ENCODE assay signal across 22 cellular contexts in the genomic region with DNA sequence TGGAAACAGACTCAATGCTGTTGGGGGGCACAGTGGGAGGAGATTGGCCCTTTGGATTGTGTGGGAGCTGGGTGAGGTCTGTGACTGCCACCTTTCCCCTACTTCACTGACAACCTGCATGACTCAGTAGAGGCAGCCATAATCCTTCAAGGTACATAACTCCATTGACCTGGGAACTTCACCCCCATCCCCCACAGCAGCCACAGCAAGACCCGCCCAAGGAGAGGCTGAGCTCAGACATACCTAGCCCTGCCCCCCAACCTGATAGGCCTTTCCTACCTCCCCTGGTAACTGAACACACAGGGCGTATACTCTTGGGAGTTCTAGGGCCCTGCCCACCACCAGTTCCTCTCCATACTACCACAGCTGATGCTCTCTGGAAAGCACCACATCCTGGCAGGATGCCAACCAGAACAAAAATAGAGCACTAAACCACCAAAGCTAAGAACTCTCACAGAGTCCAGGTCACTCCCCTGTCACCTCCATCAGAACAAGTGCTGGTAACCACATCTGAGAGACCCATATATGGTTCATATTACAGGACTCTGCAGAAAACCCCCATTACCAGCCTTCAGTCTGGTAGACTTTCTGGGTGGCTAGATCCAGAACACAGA.
DNase-seq lines count a peak whose midpoint lies in the region; ATAC-seq and TF ChIP-seq lines count a peak whose summit lies in the region.
"Had no signal": no experiment of that assay in that cellular context is flagged by ENCODE, and none has a peak within 500 bp of the region (broad histone marks: within the 10 kb centered on the region; RNA-seq: fewer than 3 reads in every experiment).

No MANE protein-coding gene starts in this region.

- H3K36me3 ChIP-seq in DND-41 (ENCODE audit: insufficient read depth, low read length) (no peaks in the 10 kb centered on the region), KMS-11 (ENCODE audit: insufficient read depth) (no peaks in the 10 kb centered on the region), H7 (replicated peaks; ENCODE audit: control insufficient read depth, insufficient read depth, low read length) (no peaks in the 10 kb centered on the region), ovary (no peaks in the 10 kb centered on the region)

- H3K9ac ChIP-seq in DND-41 (ENCODE audit: low read depth, low read length) (no peak overlapping the region), KMS-11 (no peak overlapping the region)

- TF ChIP-seq CTCF in DND-41 (IDR thresholded peaks at IDR 0.05; ENCODE audit: borderline replicate concordance, extremely low read depth, low read length, poor library complexity, severe bottlenecking), result no peak
- TF ChIP-seq CTCF in KMS-11 (conservative IDR thresholded peaks at IDR 0.05; ENCODE audit: low read depth, low read length), result no peak
- no peak for TF ChIP-seq CTCF in ovary (IDR thresholded peaks at IDR 0.05)

- H3K27me3 Mint-ChIP-seq in naive thymus-derived CD8-positive, alpha-beta T cell, result no peaks in the 10 kb centered on the region
- H3K27me3 Mint-ChIP-seq: activated CD4-positive, alpha-beta T cell treated with anti-CD3 and anti-CD28 coated beads for 36 hours; activated naive CD8-positive, alpha-beta T cell treated with anti-CD3 and anti-CD28 coated beads for 36 hours; CD4-positive, alpha-beta T cell had no signal

- H3K79me2 ChIP-seq in DND-41 (ENCODE audit: insufficient read depth, low read length) (no peaks in the 10 kb centered on the region), KMS-11 (ENCODE audit: insufficient read depth, low read depth) (no peaks in the 10 kb centered on the region)

- H3K4me3 ChIP-seq in DND-41 (ENCODE audit: low read depth in 1 of 2, low read length in 2 of 2), result no peak overlapping the region
- no peak overlapping the region for H3K4me3 ChIP-seq in KMS-11 (IDR thresholded peaks at IDR 0.05; ENCODE audit: insufficient read depth, low read depth, low read length)
- no peak overlapping the region for H3K4me3 ChIP-seq in H7 (ENCODE audit: insufficient read depth, low read depth, low read length)
- no peak overlapping the region for H3K4me3 ChIP-seq in ovary
- H3K4me3 ChIP-seq: GM23338, mucosa of descending colon, skin epidermis had no signal

- H3K4me3 Mint-ChIP-seq in naive thymus-derived CD8-positive, alpha-beta T cell, result no peak overlapping the region
- H3K4me3 Mint-ChIP-seq: activated CD4-positive, alpha-beta T cell treated with anti-CD3 and anti-CD28 coated beads for 36 hours; activated naive CD8-positive, alpha-beta T cell treated with anti-CD3 and anti-CD28 coated beads for 36 hours; activated T-helper 1 cell treated with anti-CD3 and anti-CD28 coated beads, Interleukin-12 subunit alpha, Interleukin-12 subunit beta, Interleukin-2, Interleukin-4 antibody, amounts not matched to agents 30 ng/mL and 10 ng/mL and 1 ng/mL, durations not matched to agents 14 hours and 24 hours and 36 hours; CD4-positive, alpha-beta T cell; GM23338 had no signal

- H3K4me2 ChIP-seq in DND-41 (ENCODE audit: insufficient read depth, low read length), result no peak overlapping the region
- peak overlapping the region; percentile 50 for H3K4me2 ChIP-seq in KMS-11
- H3K4me2 ChIP-seq: GM23338 had no signal

- no peak for TF ChIP-seq EP300 in ovary (IDR thresholded peaks at IDR 0.05)

- POLR2A ChIA-PET in naive thymus-derived CD8-positive, alpha-beta T cell (lab: Charles Lee), result no interaction called here

- ATAC-seq in DND-41 (ENCODE audit: insufficient read depth, low read depth) (peak; percentile 98), GM21717 (IDR thresholded peaks at IDR 0.05; ENCODE audit: unreplicated experiment) (peak; percentile 58)
- ATAC-seq in naive thymus-derived CD8-positive, alpha-beta T cell, result no peak
- ATAC-seq: activated CD4-positive, alpha-beta T cell treated with anti-CD3 and anti-CD28 coated beads for 36 hours; esophagus mucosa; GM23338; mucosa of descending colon had no signal

- H4K20me1 ChIP-seq in DND-41 (ENCODE audit: insufficient read depth, low read length) (no peaks in the 10 kb centered on the region), KMS-11 (ENCODE audit: insufficient read depth) (no peaks in the 10 kb centered on the region)

- no peak overlapping the region for H3K27ac ChIP-seq in DND-41 (ENCODE audit: low read length)
- peak overlapping the region; percentile 23; the same call in 1 of the 2 replicates for H3K27ac ChIP-seq in KMS-11
- no peak overlapping the region for H3K27ac ChIP-seq in ovary
- H3K27ac ChIP-seq: skin epidermis had no signal

- no peak for TF ChIP-seq POLR2A in ovary (IDR thresholded peaks at IDR 0.05)

- H3K36me3 Mint-ChIP-seq in naive thymus-derived CD8-positive, alpha-beta T cell, result peaks cover 0 to 10% (median 0%) of the 10 kb centered on the region in 3 donors
- H3K36me3 Mint-ChIP-seq: activated naive CD8-positive, alpha-beta T cell treated with anti-CD3 and anti-CD28 coated beads for 36 hours had no signal

- H3K4me1 ChIP-seq in DND-41 (ENCODE audit: insufficient read depth, low read length) (no peaks in the 10 kb centered on the region), KMS-11 (ENCODE audit: low read depth, poor library complexity, severe bottlenecking) (peaks cover 30% of the 10 kb centered on the region), ovary (ENCODE audit: insufficient read depth) (no peaks in the 10 kb centered on the region)

- DNase-seq in DND-41 (peak; percentile 59), SW480 (ENCODE audit: low spot score) (peak; percentile 92), H7 (no peak), GDM1 (lab: John Stamatoyannopoulos, UW) (no peak), ovary (no peak)
- no peak for DNase-seq in naive thymus-derived CD8-positive, alpha-beta T cell
- DNase-seq: activated CD4-positive, alpha-beta T cell treated with anti-CD3 and anti-CD28 coated beads for 36 hours; activated naive CD8-positive, alpha-beta T cell treated with anti-CD3 and anti-CD28 coated beads for 36 hours; CD4-positive, alpha-beta T cell; cerebellar nuclear complex; DMS79; hippocampal formation; mucosa of descending colon; NCI-H1694; stimulated activated CD4-positive, alpha-beta T cell treated with anti-CD3 and anti-CD28 coated beads, Interleukin-2, amount 100 ng/mL, for 24 hours; stimulated activated naive CD4-positive, alpha-beta T cell treated with Interleukin-2 at 50 U/mL for 16 hours had no signal

- H3K9me3 ChIP-seq in DND-41 (ENCODE audit: insufficient read depth, low read length, severe bottlenecking), result no peaks in the 10 kb centered on the region
- H3K9me3 ChIP-seq in ovary, result peaks cover 0 to 3% of the 10 kb centered on the region in 2 donors

- H2AFZ ChIP-seq in DND-41 (ENCODE audit: low read depth, low read length) (no peak overlapping the region), KMS-11 (ENCODE audit: low read depth) (peak overlapping the region; percentile 18; the same call in 1 of the 2 replicates)
- H2AFZ ChIP-seq: GM23338 had no signal

- peaks cover 0 to 5% (median under 1%) of the 10 kb centered on the region in 4 donors for H3K4me1 Mint-ChIP-seq in naive thymus-derived CD8-positive, alpha-beta T cell
- H3K4me1 Mint-ChIP-seq: activated CD4-positive, alpha-beta T cell treated with anti-CD3 and anti-CD28 coated beads for 36 hours; activated naive CD8-positive, alpha-beta T cell treated with anti-CD3 and anti-CD28 coated beads for 36 hours had no signal

- peaks cover 4 to 62% (median 20%) of the 10 kb centered on the region in 9 donors for H3K9me3 Mint-ChIP-seq in naive thymus-derived CD8-positive, alpha-beta T cell

- 82 to 97% (median 92%) methylated on average over 2 of the region's 2 CpGs for WGBS in ovary, 3 donors

- intact Hi-C loops in ovary (cut with DNase I), result no loop called here

- H3K27ac Mint-ChIP-seq in naive thymus-derived CD8-positive, alpha-beta T cell, result no peak overlapping the region
- H3K27ac Mint-ChIP-seq: activated CD4-positive, alpha-beta T cell treated with anti-CD3 and anti-CD28 coated beads for 36 hours; activated naive CD8-positive, alpha-beta T cell treated with anti-CD3 and anti-CD28 coated beads for 36 hours; activated T-helper 1 cell treated with anti-CD3 and anti-CD28 coated beads, Interleukin-12 subunit alpha, Interleukin-12 subunit beta, Interleukin-2, Interleukin-4 antibody, amounts not matched to agents 30 ng/mL and 10 ng/mL and 1 ng/mL, durations not matched to agents 14 hours and 24 hours and 36 hours; CD4-positive, alpha-beta T cell; GM23338 had no signal

- no peaks in the 10 kb centered on the region for H3K27me3 ChIP-seq in DND-41 (ENCODE audit: insufficient read depth, low read length, poor library complexity)
- no peaks in the 10 kb centered on the region for H3K27me3 ChIP-seq in KMS-11 (ENCODE audit: insufficient read depth, low read depth)
- no peaks in the 10 kb centered on the region for H3K27me3 ChIP-seq in H7 (ENCODE audit: control insufficient read depth, insufficient read depth, low read length)
- no peaks in the 10 kb centered on the region for H3K27me3 ChIP-seq in ovary

Comparison
In these comparisons a context has a peak if more than half of its experiments do, and no peak if none do; other contexts are left out.
1. ATAC-seq: peak in DND-41 (single experiment) and GM21717 (single experiment); none in naive thymus-derived CD8-positive, alpha-beta T cell (0 of 2).
2. DNase-seq: peak in DND-41 (single experiment) and SW480 (single experiment); none in naive thymus-derived CD8-positive, alpha-beta T cell (0 of 10), H7 (single experiment), GDM1 (single experiment) and ovary (0 of 5).